In genomic region chr3:112298781-112299180, GRCh38 we compare ENCODE assay signal across 19 cellular contexts. TPM values are rescaled to one million over a fixed set of nuclear protein-coding genes. Genes with fewer than 3 reads are reported as not detected.
DNase-seq lines count a peak whose midpoint lies in the region; ATAC-seq and TF ChIP-seq lines count a peak whose summit lies in the region.
"Had no signal": no experiment of that assay in that cellular context is flagged by ENCODE, and none has a peak within 500 bp of the region (broad histone marks: within the 10 kb centered on the region; RNA-seq: fewer than 3 reads in every experiment).

No MANE protein-coding gene starts in this region.

- H3K27me3 ChIP-seq in Loucy (ENCODE audit: insufficient read depth, low read length, poor library complexity, severe bottlenecking): no peaks in the 10 kb centered on the region
- H3K27me3 ChIP-seq in Caco-2 (replicated peaks; ENCODE audit: control insufficient read depth, insufficient read depth, low read length): no peaks in the 10 kb centered on the region

- TF ChIP-seq CTCF in Loucy (conservative IDR thresholded peaks at IDR 0.05; ENCODE audit: low read length): no peak
- no peak for TF ChIP-seq CTCF in Caco-2 (IDR thresholded peaks at IDR 0.05; ENCODE audit: insufficient read depth in 1 of 2, low read depth in 1 of 2, low read length in 1 of 2, severe bottlenecking in 1 of 2, unreplicated experiment in 1 of 2)

- H3K4me3 ChIP-seq in Loucy (ENCODE audit: low read length, poor library complexity, severe bottlenecking) (peak overlapping the region; percentile 66), Caco-2 (ENCODE audit: low read depth, low read length) (no peak overlapping the region)
- H3K4me3 ChIP-seq: A549, K562 had no signal

- H3K4me1 ChIP-seq in Loucy (ENCODE audit: insufficient read depth, low read length, poor library complexity, severe bottlenecking) (peaks cover 34% of the 10 kb centered on the region), Caco-2 (no peaks in the 10 kb centered on the region)
- H3K4me1 ChIP-seq: A549 had no signal

- H3K9me3 Mint-ChIP-seq in activated naive CD8-positive, alpha-beta T cell treated with anti-CD3 and anti-CD28 coated beads, Interleukin-2, amount 10 ng/mL, durations not matched to agents 7 days and 5 days: no peaks in the 10 kb centered on the region
- H3K9me3 Mint-ChIP-seq in activated naive CD8-positive, alpha-beta T cell treated with anti-CD3 and anti-CD28 coated beads, Interleukin-2, amount 50 U/mL, for 24 hours: no peaks in the 10 kb centered on the region
- H3K9me3 Mint-ChIP-seq in T-helper 2 cell treated with Interferon-gamma antibody and Interleukin-4, amounts not matched to agents 5 μg/mL and 100 μg/mL, for 36 hours: no peaks in the 10 kb centered on the region
- H3K9me3 Mint-ChIP-seq in stimulated activated naive B cell treated with anti-CD40 and anti-IgM and Interleukin-4, amounts not matched to agents 10 μg/mL and 1 μg/mL and 100 μg/mL, for 72 hours: no peaks in the 10 kb centered on the region
- no peaks in the 10 kb centered on the region for H3K9me3 Mint-ChIP-seq in activated T-cell treated with anti-CD3 and anti-CD28 coated beads, Interleukin-2, amount 50 U/mL, for 24 hours
- no peaks in the 10 kb centered on the region for H3K9me3 Mint-ChIP-seq in Caco-2 (ENCODE audit: unreplicated experiment)

- no peaks in the 10 kb centered on the region for H4K20me1 ChIP-seq in Loucy (ENCODE audit: insufficient read depth, low read length, poor library complexity, severe bottlenecking)

- H3K4me3 Mint-ChIP-seq in activated naive CD8-positive, alpha-beta T cell treated with anti-CD3 and anti-CD28 coated beads, Interleukin-2, amount 10 ng/mL, durations not matched to agents 7 days and 5 days: no peak overlapping the region
- H3K4me3 Mint-ChIP-seq in activated naive CD8-positive, alpha-beta T cell treated with anti-CD3 and anti-CD28 coated beads, Interleukin-2, amount 50 U/mL, for 24 hours: no peak overlapping the region
- H3K4me3 Mint-ChIP-seq in T-helper 2 cell treated with Interferon-gamma antibody and Interleukin-4, amounts not matched to agents 5 μg/mL and 100 μg/mL, for 36 hours: peak overlapping the region; percentile 2
- H3K4me3 Mint-ChIP-seq in stimulated activated naive B cell treated with anti-CD40 and anti-IgM and Interleukin-4, amounts not matched to agents 10 μg/mL and 1 μg/mL and 100 μg/mL, for 72 hours: peak overlapping the region in 1 of 2 donors; percentile 79
- no peak overlapping the region for H3K4me3 Mint-ChIP-seq in activated T-cell treated with anti-CD3 and anti-CD28 coated beads, Interleukin-2, amount 50 U/mL, for 24 hours
- no peak overlapping the region for H3K4me3 Mint-ChIP-seq in Caco-2 (ENCODE audit: unreplicated experiment)

- no peaks in the 10 kb centered on the region for H3K27me3 Mint-ChIP-seq in activated naive CD8-positive, alpha-beta T cell treated with anti-CD3 and anti-CD28 coated beads, Interleukin-2, amount 10 ng/mL, durations not matched to agents 7 days and 5 days
- no peaks in the 10 kb centered on the region for H3K27me3 Mint-ChIP-seq in activated naive CD8-positive, alpha-beta T cell treated with anti-CD3 and anti-CD28 coated beads, Interleukin-2, amount 50 U/mL, for 24 hours
- H3K27me3 Mint-ChIP-seq in T-helper 2 cell treated with Interferon-gamma antibody and Interleukin-4, amounts not matched to agents 5 μg/mL and 100 μg/mL, for 36 hours (ENCODE audit: low read depth): no peaks in the 10 kb centered on the region
- no peaks in the 10 kb centered on the region for H3K27me3 Mint-ChIP-seq in stimulated activated naive B cell treated with anti-CD40 and anti-IgM and Interleukin-4, amounts not matched to agents 10 μg/mL and 1 μg/mL and 100 μg/mL, for 72 hours
- H3K27me3 Mint-ChIP-seq in activated T-cell treated with anti-CD3 and anti-CD28 coated beads, Interleukin-2, amount 50 U/mL, for 24 hours: no peaks in the 10 kb centered on the region
- no peaks in the 10 kb centered on the region for H3K27me3 Mint-ChIP-seq in Caco-2 (ENCODE audit: insufficient read depth, unreplicated experiment)

- H3K79me2 ChIP-seq in Loucy (ENCODE audit: insufficient read depth, low read length): no peaks in the 10 kb centered on the region

- no peak for DNase-seq in activated naive CD8-positive, alpha-beta T cell treated with anti-CD3 and anti-CD28 coated beads, Interleukin-2, amount 10 ng/mL, durations not matched to agents 7 days and 5 days
- no peak for DNase-seq in activated naive CD8-positive, alpha-beta T cell treated with anti-CD3 and anti-CD28 coated beads, Interleukin-2, amount 50 U/mL, for 24 hours
- no peak for DNase-seq in T-helper 2 cell treated with Interferon-gamma antibody and Interleukin-4, amounts not matched to agents 5 μg/mL and 100 μg/mL, for 36 hours (ENCODE audit: low spot score)
- DNase-seq in stimulated activated naive B cell treated with anti-CD40 and anti-IgM and Interleukin-4, amounts not matched to agents 10 μg/mL and 1 μg/mL and 100 μg/mL, for 72 hours: no peak
- DNase-seq in activated T-cell treated with anti-CD3 and anti-CD28 coated beads, Interleukin-2, amount 50 U/mL, for 24 hours: no peak
- DNase-seq in NCI-H774 (lab: John Stamatoyannopoulos, UW): no peak
- DNase-seq in Caco-2: no peak
- DNase-seq: GDM1, NCI-H1092, NCI-H1436 treated with DMSO at 0.1 percent for 48 hours, NCI-H2029, NCI-H2171, NCI-H526 treated with DMSO at 0.1 percent for 48 hours had no signal

- H3K9me2 ChIP-seq in Loucy (replicated peaks; ENCODE audit: low read depth, low read length): no peaks in the 10 kb centered on the region

- POLR2A ChIA-PET in activated naive CD8-positive, alpha-beta T cell treated with anti-CD3 and anti-CD28 coated beads, Interleukin-2, amount 10 ng/mL, durations not matched to agents 7 days and 5 days (lab: Charles Lee): interaction anchor here (1.5 kb wide), 1 partner anchor 263 kb away, joined by 5 read pairs; the partner anchor contains the start of genes ATG3 and SLC35A5
- POLR2A ChIA-PET in Caco-2 (lab: Charles Lee): no interaction called here

- H3K9me3 ChIP-seq in Loucy (ENCODE audit: insufficient read depth, low read depth, low read length) (0 out of 2 replicates have a peak, but pooled peaks cover 3% of the 10 kb centered on the region), Caco-2 (0 out of 2 replicates have a peak, but pooled peaks cover 3% of the 10 kb centered on the region)
- H3K9me3 ChIP-seq: A549 had no signal

- H3K9ac ChIP-seq in Loucy (ENCODE audit: low read depth, low read length, poor library complexity, severe bottlenecking): peak overlapping the region; percentile 61

- peaks cover 1% of the 10 kb centered on the region for H3K36me3 Mint-ChIP-seq in activated naive CD8-positive, alpha-beta T cell treated with anti-CD3 and anti-CD28 coated beads, Interleukin-2, amount 10 ng/mL, durations not matched to agents 7 days and 5 days
- no peaks in the 10 kb centered on the region for H3K36me3 Mint-ChIP-seq in activated naive CD8-positive, alpha-beta T cell treated with anti-CD3 and anti-CD28 coated beads, Interleukin-2, amount 50 U/mL, for 24 hours (ENCODE audit: low read depth)
- peaks cover 3% of the 10 kb centered on the region for H3K36me3 Mint-ChIP-seq in T-helper 2 cell treated with Interferon-gamma antibody and Interleukin-4, amounts not matched to agents 5 μg/mL and 100 μg/mL, for 36 hours (ENCODE audit: low read depth)
- H3K36me3 Mint-ChIP-seq in stimulated activated naive B cell treated with anti-CD40 and anti-IgM and Interleukin-4, amounts not matched to agents 10 μg/mL and 1 μg/mL and 100 μg/mL, for 72 hours: no peaks in the 10 kb centered on the region
- no peaks in the 10 kb centered on the region for H3K36me3 Mint-ChIP-seq in activated T-cell treated with anti-CD3 and anti-CD28 coated beads, Interleukin-2, amount 50 U/mL, for 24 hours (ENCODE audit: low read depth)
- H3K36me3 Mint-ChIP-seq in Caco-2 (ENCODE audit: insufficient read depth, unreplicated experiment): no peaks in the 10 kb centered on the region

- no peaks in the 10 kb centered on the region for H3K36me3 ChIP-seq in Loucy (ENCODE audit: insufficient read depth, low read length)
- no peaks in the 10 kb centered on the region for H3K36me3 ChIP-seq in Caco-2 (ENCODE audit: control insufficient read depth, insufficient read depth, low read length)

- peaks cover 20% of the 10 kb centered on the region for H3K4me1 Mint-ChIP-seq in activated naive CD8-positive, alpha-beta T cell treated with anti-CD3 and anti-CD28 coated beads, Interleukin-2, amount 10 ng/mL, durations not matched to agents 7 days and 5 days
- peaks cover 24% of the 10 kb centered on the region for H3K4me1 Mint-ChIP-seq in activated naive CD8-positive, alpha-beta T cell treated with anti-CD3 and anti-CD28 coated beads, Interleukin-2, amount 50 U/mL, for 24 hours
- peaks cover 37% of the 10 kb centered on the region for H3K4me1 Mint-ChIP-seq in T-helper 2 cell treated with Interferon-gamma antibody and Interleukin-4, amounts not matched to agents 5 μg/mL and 100 μg/mL, for 36 hours (ENCODE audit: low read depth)
- peaks cover 23 to 30% of the 10 kb centered on the region in 2 donors for H3K4me1 Mint-ChIP-seq in stimulated activated naive B cell treated with anti-CD40 and anti-IgM and Interleukin-4, amounts not matched to agents 10 μg/mL and 1 μg/mL and 100 μg/mL, for 72 hours
- H3K4me1 Mint-ChIP-seq in activated T-cell treated with anti-CD3 and anti-CD28 coated beads, Interleukin-2, amount 50 U/mL, for 24 hours (ENCODE audit: low read depth): peaks cover 24% of the 10 kb centered on the region
- no peaks in the 10 kb centered on the region for H3K4me1 Mint-ChIP-seq in Caco-2 (ENCODE audit: low read depth, unreplicated experiment)

- peaks cover 12% of the 10 kb centered on the region; the same call in 1 of the 2 replicates for H3F3A ChIP-seq in Loucy (ENCODE audit: low read depth)

- H3K4me2 ChIP-seq in Loucy (ENCODE audit: low read depth, low read length, poor library complexity, severe bottlenecking): peak overlapping the region; percentile 76
- H3K4me2 ChIP-seq: A549 had no signal

- no TSS peak for BruUV-seq in Caco-2 (replicated peaks; lab: Mats Ljungman, UMichigan)

- CTCF ChIA-PET in Caco-2 (lab: Charles Lee): no interaction called here

- intact Hi-C loops in Caco-2 (cut with micrococcal nuclease; ENCODE audit: unreplicated experiment): no loop called here

- peak overlapping the region; percentile 50; the same call in 1 of the 2 replicates for H2AFZ ChIP-seq in Loucy (ENCODE audit: low read length)

- ATAC-seq in activated naive CD8-positive, alpha-beta T cell treated with anti-CD3 and anti-CD28 coated beads, Interleukin-2, amount 10 ng/mL, durations not matched to agents 7 days and 5 days (ENCODE audit: low read depth): no peak
- ATAC-seq in activated naive CD8-positive, alpha-beta T cell treated with anti-CD3 and anti-CD28 coated beads, Interleukin-2, amount 50 U/mL, for 24 hours: no peak
- no peak for ATAC-seq in stimulated activated naive B cell treated with anti-CD40 and anti-IgM and Interleukin-4, amounts not matched to agents 10 μg/mL and 1 μg/mL and 100 μg/mL, for 72 hours (replicated peaks)
- ATAC-seq: A549, K562, Right ventricle myocardium inferior had no signal

- H3K27ac Mint-ChIP-seq in activated naive CD8-positive, alpha-beta T cell treated with anti-CD3 and anti-CD28 coated beads, Interleukin-2, amount 10 ng/mL, durations not matched to agents 7 days and 5 days: peak overlapping the region; percentile 8
- no peak overlapping the region for H3K27ac Mint-ChIP-seq in activated naive CD8-positive, alpha-beta T cell treated with anti-CD3 and anti-CD28 coated beads, Interleukin-2, amount 50 U/mL, for 24 hours
- H3K27ac Mint-ChIP-seq in T-helper 2 cell treated with Interferon-gamma antibody and Interleukin-4, amounts not matched to agents 5 μg/mL and 100 μg/mL, for 36 hours: peak overlapping the region; percentile 51
- H3K27ac Mint-ChIP-seq in stimulated activated naive B cell treated with anti-CD40 and anti-IgM and Interleukin-4, amounts not matched to agents 10 μg/mL and 1 μg/mL and 100 μg/mL, for 72 hours: peak overlapping the region; percentile 75
- no peak overlapping the region for H3K27ac Mint-ChIP-seq in activated T-cell treated with anti-CD3 and anti-CD28 coated beads, Interleukin-2, amount 50 U/mL, for 24 hours
- no peak overlapping the region for H3K27ac Mint-ChIP-seq in Caco-2 (ENCODE audit: unreplicated experiment)

RNA-seq across cellular contexts. Expression of gene SLC9C1, which starts 4.8 kb away (rescaled TPM):
- total RNA-seq in activated naive CD8-positive, alpha-beta T cell treated with anti-CD3 and anti-CD28 coated beads, Interleukin-2, amount 10 ng/mL, durations not matched to agents 7 days and 5 days: not detected
- total RNA-seq in Caco-2 (2022): 0.23 TPM in 1 of 2 replicates, not detected in the other
- total RNA-seq: Daoy, K562, MCF 10A had no signal

RNA-seq across cellular contexts. Expression of gene CD200, which starts 34.2 kb away (rescaled TPM):
- 1 to 10 TPM; 1.7 to 2.1 TPM for total RNA-seq in activated naive CD8-positive, alpha-beta T cell treated with anti-CD3 and anti-CD28 coated beads, Interleukin-2, amount 10 ng/mL, durations not matched to agents 7 days and 5 days
- total RNA-seq in Caco-2 (2022): 0.45 and 0.51 TPM in 2 replicates
- total RNA-seq: Daoy, MCF 10A had no signal

Comparison
In these comparisons a context has a peak if more than half of its experiments do, and no peak if none do; other contexts are left out.
1. H3K27ac Mint-ChIP-seq: peak in activated naive CD8-positive, alpha-beta T cell treated with anti-CD3 and anti-CD28 coated beads, Interleukin-2, amount 10 ng/mL, durations not matched to agents 7 days and 5 days (single experiment), T-helper 2 cell treated with Interferon-gamma antibody and Interleukin-4, amounts not matched to agents 5 μg/mL and 100 μg/mL, for 36 hours (single experiment) and stimulated activated naive B cell treated with anti-CD40 and anti-IgM and Interleukin-4, amounts not matched to agents 10 μg/mL and 1 μg/mL and 100 μg/mL, for 72 hours (single experiment); none in activated naive CD8-positive, alpha-beta T cell treated with anti-CD3 and anti-CD28 coated beads, Interleukin-2, amount 50 U/mL, for 24 hours (single experiment), activated T-cell treated with anti-CD3 and anti-CD28 coated beads, Interleukin-2, amount 50 U/mL, for 24 hours (single experiment) and Caco-2 (single experiment).